ENCODE assay signal across 1 cellular context in genomic region chr2:162317058-162317742, GRCh38.
TF ChIP-seq lines count a peak whose summit lies in the region.

No MANE protein-coding gene starts in this region.

TF ChIP-seq in GM23338, 12 proteins besides CTCF, POLR2A, EP300 and RAD21 (continued from another document):
- TF ChIP-seq, protein P1, sequence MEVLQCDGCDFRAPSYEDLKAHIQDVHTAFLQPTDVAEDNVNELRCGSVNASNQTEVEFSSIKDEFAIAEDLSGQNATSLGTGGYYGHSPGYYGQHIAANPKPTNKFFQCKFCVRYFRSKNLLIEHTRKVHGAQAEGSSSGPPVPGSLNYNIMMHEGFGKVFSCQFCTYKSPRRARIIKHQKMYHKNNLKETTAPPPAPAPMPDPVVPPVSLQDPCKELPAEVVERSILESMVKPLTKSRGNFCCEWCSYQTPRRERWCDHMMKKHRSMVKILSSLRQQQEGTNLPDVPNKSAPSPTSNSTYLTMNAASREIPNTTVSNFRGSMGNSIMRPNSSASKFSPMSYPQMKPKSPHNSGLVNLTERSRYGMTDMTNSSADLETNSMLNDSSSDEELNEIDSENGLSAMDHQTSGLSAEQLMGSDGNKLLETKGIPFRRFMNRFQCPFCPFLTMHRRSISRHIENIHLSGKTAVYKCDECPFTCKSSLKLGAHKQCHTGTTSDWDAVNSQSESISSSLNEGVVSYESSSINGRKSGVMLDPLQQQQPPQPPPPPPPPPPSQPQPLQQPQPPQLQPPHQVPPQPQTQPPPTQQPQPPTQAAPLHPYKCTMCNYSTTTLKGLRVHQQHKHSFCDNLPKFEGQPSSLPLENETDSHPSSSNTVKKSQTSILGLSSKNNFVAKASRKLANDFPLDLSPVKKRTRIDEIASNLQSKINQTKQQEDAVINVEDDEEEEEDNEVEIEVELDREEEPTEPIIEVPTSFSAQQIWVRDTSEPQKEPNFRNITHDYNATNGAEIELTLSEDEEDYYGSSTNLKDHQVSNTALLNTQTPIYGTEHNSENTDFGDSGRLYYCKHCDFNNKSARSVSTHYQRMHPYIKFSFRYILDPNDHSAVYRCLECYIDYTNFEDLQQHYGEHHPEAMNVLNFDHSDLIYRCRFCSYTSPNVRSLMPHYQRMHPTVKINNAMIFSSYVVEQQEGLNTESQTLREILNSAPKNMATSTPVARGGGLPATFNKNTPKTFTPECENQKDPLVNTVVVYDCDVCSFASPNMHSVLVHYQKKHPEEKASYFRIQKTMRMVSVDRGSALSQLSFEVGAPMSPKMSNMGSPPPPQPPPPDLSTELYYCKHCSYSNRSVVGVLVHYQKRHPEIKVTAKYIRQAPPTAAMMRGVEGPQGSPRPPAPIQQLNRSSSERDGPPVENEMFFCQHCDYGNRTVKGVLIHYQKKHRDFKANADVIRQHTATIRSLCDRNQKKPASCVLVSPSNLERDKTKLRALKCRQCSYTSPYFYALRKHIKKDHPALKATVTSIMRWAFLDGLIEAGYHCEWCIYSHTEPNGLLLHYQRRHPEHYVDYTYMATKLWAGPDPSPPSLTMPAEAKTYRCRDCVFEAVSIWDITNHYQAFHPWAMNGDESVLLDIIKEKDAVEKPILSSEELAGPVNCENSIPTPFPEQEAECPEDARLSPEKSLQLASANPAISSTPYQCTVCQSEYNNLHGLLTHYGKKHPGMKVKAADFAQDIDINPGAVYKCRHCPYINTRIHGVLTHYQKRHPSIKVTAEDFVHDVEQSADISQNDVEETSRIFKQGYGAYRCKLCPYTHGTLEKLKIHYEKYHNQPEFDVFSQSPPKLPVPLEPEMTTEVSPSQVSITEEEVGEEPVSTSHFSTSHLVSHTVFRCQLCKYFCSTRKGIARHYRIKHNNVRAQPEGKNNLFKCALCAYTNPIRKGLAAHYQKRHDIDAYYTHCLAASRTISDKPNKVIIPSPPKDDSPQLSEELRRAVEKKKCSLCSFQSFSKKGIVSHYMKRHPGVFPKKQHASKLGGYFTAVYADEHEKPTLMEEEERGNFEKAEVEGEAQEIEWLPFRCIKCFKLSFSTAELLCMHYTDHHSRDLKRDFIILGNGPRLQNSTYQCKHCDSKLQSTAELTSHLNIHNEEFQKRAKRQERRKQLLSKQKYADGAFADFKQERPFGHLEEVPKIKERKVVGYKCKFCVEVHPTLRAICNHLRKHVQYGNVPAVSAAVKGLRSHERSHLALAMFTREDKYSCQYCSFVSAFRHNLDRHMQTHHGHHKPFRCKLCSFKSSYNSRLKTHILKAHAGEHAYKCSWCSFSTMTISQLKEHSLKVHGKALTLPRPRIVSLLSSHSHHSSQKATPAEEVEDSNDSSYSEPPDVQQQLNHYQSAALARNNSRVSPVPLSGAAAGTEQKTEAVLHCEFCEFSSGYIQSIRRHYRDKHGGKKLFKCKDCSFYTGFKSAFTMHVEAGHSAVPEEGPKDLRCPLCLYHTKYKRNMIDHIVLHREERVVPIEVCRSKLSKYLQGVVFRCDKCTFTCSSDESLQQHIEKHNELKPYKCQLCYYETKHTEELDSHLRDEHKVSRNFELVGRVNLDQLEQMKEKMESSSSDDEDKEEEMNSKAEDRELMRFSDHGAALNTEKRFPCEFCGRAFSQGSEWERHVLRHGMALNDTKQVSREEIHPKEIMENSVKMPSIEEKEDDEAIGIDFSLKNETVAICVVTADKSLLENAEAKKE (CRISPR knock-in tag; IDR thresholded peaks at IDR 0.05) = no peak
- TF ChIP-seq EZH2phosphoT487 (IDR thresholded peaks at IDR 0.05; ENCODE audit: unreplicated experiment) (no peak), JUNB (IDR thresholded peaks at IDR 0.05; ENCODE audit: unreplicated experiment) (no peak), ZNF114 (CRISPR knock-in tag; IDR thresholded peaks at IDR 0.05) (no peak), REST (IDR thresholded peaks at IDR 0.05; ENCODE audit: unreplicated experiment) (no peak), ZNF331 (CRISPR knock-in tag; IDR thresholded peaks at IDR 0.05; ENCODE audit: low read depth) (no peak)
